17 cellular contexts compared by ENCODE assay signal in the genomic region with DNA sequence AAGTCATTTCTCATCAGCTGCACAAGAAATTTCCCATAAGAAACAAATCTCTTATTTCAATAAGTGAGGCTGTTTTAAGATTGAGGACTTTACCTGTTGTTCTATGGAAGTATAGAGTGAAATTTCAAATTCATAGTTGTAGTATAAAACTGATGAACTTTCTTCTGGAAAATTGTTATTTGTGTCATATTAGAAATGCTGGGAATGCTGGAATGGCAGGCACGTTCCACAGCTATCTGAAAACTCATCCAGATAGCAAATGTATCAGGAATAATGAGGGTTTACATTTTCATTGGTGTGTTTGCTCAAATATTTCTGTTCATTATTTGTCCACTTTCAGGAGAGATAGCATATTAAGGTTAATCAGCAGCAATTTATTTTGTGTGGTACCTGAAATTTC. TPM values are rescaled to one million over a fixed set of nuclear protein-coding genes. Genes with fewer than 3 reads are reported as not detected.
DNase-seq lines count a peak whose midpoint lies in the region; ATAC-seq, FAIRE-seq and TF ChIP-seq lines count a peak whose summit lies in the region.
"Had no signal": no experiment of that assay in that cellular context is flagged by ENCODE, and none has a peak within 500 bp of the region (broad histone marks: within the 10 kb centered on the region; RNA-seq: fewer than 3 reads in every experiment).

No MANE protein-coding gene starts in this region.

- TF ChIP-seq POLR2A in K562 (conservative IDR thresholded peaks at IDR 0.05) (no peak), gastrocnemius medialis (IDR thresholded peaks at IDR 0.05) (no peak)

- no peak for TF ChIP-seq EP300 in K562 (IDR thresholded peaks at IDR 0.05; ENCODE audit: low read length)

- 48 to 69% methylated on average over 1 of the region's 1 CpG for WGBS in heart right ventricle, 2 donors
- WGBS in K562 (ENCODE audit: insufficient coverage, low coverage, missing lambda C conversion rate) = 65% methylated on average over 1 of the region's 1 CpG

- no peaks in the 10 kb centered on the region for H3K9me1 ChIP-seq in K562 (ENCODE audit: control insufficient read depth, insufficient read depth, low read length)

- no peaks in the 10 kb centered on the region for H4K20me1 ChIP-seq in K562 (replicated peaks; ENCODE audit: control insufficient read depth, insufficient read depth, low read length)
- H4K20me1 ChIP-seq: BLaER1 treated with 17β-estradiol and CSF1 and Interleukin-3, amounts not matched to agents 10 nM and 100 nM had no signal

- no peaks in the 10 kb centered on the region for H3K9me3 ChIP-seq in heart right ventricle
- H3K9me3 ChIP-seq in K562 (replicated peaks; ENCODE audit: control insufficient read depth, insufficient read depth, low read depth, low read length) = no peaks in the 10 kb centered on the region
- H3K9me3 ChIP-seq in gastrocnemius medialis = no peaks in the 10 kb centered on the region

- H3K9ac ChIP-seq in K562 (ENCODE audit: insufficient read depth in 1 of 2, low read depth in 2 of 2, low read length in 2 of 2) = no peak overlapping the region
- H3K9ac ChIP-seq: BLaER1 treated with 17β-estradiol and CSF1 and Interleukin-3, amounts not matched to agents 10 nM and 100 nM; GM23248 had no signal

- H3K27ac ChIP-seq in heart right ventricle = peak overlapping the region in 6 of 10 donors; percentile 2 to 80 (median 68)
- peak overlapping the region; percentile 11; the same call in 1 of the 3 replicates for H3K27ac ChIP-seq in K562 (ENCODE audit: extremely low read depth, low read depth, low read length)
- peak overlapping the region; percentile 19 to 91 (median 68) for H3K27ac ChIP-seq in gastrocnemius medialis
- H3K27ac ChIP-seq: BLaER1 treated with 17β-estradiol and CSF1 and Interleukin-3, amounts not matched to agents 10 nM and 100 nM; GM23248 had no signal

- FAIRE-seq in K562 (lab: Jason Lieb, UNC) = no peak
- FAIRE-seq: GM18507 had no signal

- CTCF ChIA-PET in K562 (lab: Yijun Ruan, JAX; ENCODE audit: low intra/inter-chr PET ratio) = no interaction called here

- TF ChIP-seq RAD21 in K562 (CRISPR knock-in tag; conservative IDR thresholded peaks at IDR 0.05 in 1 of 2, IDR thresholded peaks at IDR 0.05 in 1 of 2) = no peak

- TF ChIP-seq CTCF in heart right ventricle (IDR thresholded peaks at IDR 0.05) (no peak), K562 (IDR thresholded peaks at IDR 0.05 in 2 of 3, conservative IDR thresholded peaks at IDR 0.05 in 1 of 3; ENCODE audit: insufficient read depth in 2 of 3, low read depth in 1 of 3, low read length in 3 of 3) (no peak), gastrocnemius medialis (IDR thresholded peaks at IDR 0.05 in 4 of 5, conservative IDR thresholded peaks at IDR 0.05 in 1 of 5) (no peak)

- peaks cover 98% of the 10 kb centered on the region for H3K79me2 ChIP-seq in K562 (ENCODE audit: control insufficient read depth, insufficient read depth, low read length)

- DNase-seq in heart right ventricle (no peak), Right ventricle myocardium inferior (ENCODE audit: missing footprints) (no peak), K562 (ENCODE audit: extremely low read depth in 1 of 4, low spot score in 3 of 4) (no peak), gastrocnemius medialis (no peak), dedifferentiated amniotic fluid mesenchymal stem cell (ENCODE audit: extremely low spot score) (no peak), ureter (ENCODE audit: low spot score) (no peak), germinal center (ENCODE audit: low spot score) (no peak)
- DNase-seq: 8988T; ACHN; Calu3; CD4-positive, alpha-beta T cell; DMS79; GM23248; H7 had no signal

- H3K36me3 ChIP-seq in heart right ventricle (no peaks in the 10 kb centered on the region), K562 (ENCODE audit: control insufficient read depth, insufficient read depth, low read length) (peaks cover 85% of the 10 kb centered on the region), gastrocnemius medialis (peaks cover 0 to 5% of the 10 kb centered on the region in 2 donors)
- H3K36me3 ChIP-seq: BLaER1 treated with 17β-estradiol and CSF1 and Interleukin-3, amounts not matched to agents 10 nM and 100 nM had no signal

- no peaks in the 10 kb centered on the region for H3K27me3 ChIP-seq in heart right ventricle
- H3K27me3 ChIP-seq in K562 (ENCODE audit: control insufficient read depth in 2 of 2, insufficient read depth in 2 of 2, low read length in 2 of 2) = no peaks in the 10 kb centered on the region
- H3K27me3 ChIP-seq in gastrocnemius medialis = no peaks in the 10 kb centered on the region
- H3K27me3 ChIP-seq: BLaER1 treated with 17β-estradiol and CSF1 and Interleukin-3, amounts not matched to agents 10 nM and 100 nM had no signal

- no peak overlapping the region for H2AFZ ChIP-seq in K562 (ENCODE audit: low read depth, low read length)

- no peak for ATAC-seq in heart right ventricle
- ATAC-seq in Right ventricle myocardium inferior = no peak
- no peak for ATAC-seq in K562
- ATAC-seq in gastrocnemius medialis = no peak
- ATAC-seq: GM12878 had no signal

- no peak overlapping the region for H3K4me3 ChIP-seq in heart right ventricle
- no peak overlapping the region for H3K4me3 ChIP-seq in K562
- H3K4me3 ChIP-seq in gastrocnemius medialis = no peak overlapping the region
- H3K4me3 ChIP-seq: BLaER1 treated with 17β-estradiol and CSF1 and Interleukin-3, amounts not matched to agents 10 nM and 100 nM; GM12878; GM23248 had no signal

- in situ Hi-C loops in K562 (cut with MboI) (no loop called here), gastrocnemius medialis (cut with MboI; ENCODE audit: low sequenced_read_pairs in 4 of 4) (no loop called here)

- peaks cover 0 to 60% (median 42%) of the 10 kb centered on the region in 9 donors for H3K4me1 ChIP-seq in heart right ventricle
- peaks cover 3 to 55% of the 10 kb centered on the region in 2 experiments; a peak in 4 of 5 replicates for H3K4me1 ChIP-seq in K562 (replicated peaks in 1 of 2; ENCODE audit: control insufficient read depth in 2 of 2, insufficient read depth in 2 of 2, low read length in 2 of 2)
- H3K4me1 ChIP-seq in gastrocnemius medialis = peaks cover 33 to 53% of the 10 kb centered on the region in 2 donors

- BruUV-seq in K562 (replicated peaks; lab: Mats Ljungman, UMichigan) = no TSS peak

- intact Hi-C loops in heart right ventricle (cut with DNase I) (no loop called here), Right ventricle myocardium inferior (cut with DNase I) (loop anchor here (5.0 kb wide), 1 partner anchor 33 kb away; no protein-coding TSS in a partner anchor), K562 (cut with micrococcal nuclease) (no loop called here), gastrocnemius medialis (cut with DNase I; ENCODE audit: low total_unique reads) (no loop called here)

- peak overlapping the region; percentile 1; the same call in 1 of the 2 replicates for H3K4me2 ChIP-seq in K562 (ENCODE audit: insufficient read depth, low read length)
- H3K4me2 ChIP-seq: BLaER1 treated with 17β-estradiol and CSF1 and Interleukin-3, amounts not matched to agents 10 nM and 100 nM had no signal

- POLR2A ChIA-PET in K562 (lab: Yijun Ruan, JAX) = interaction anchor here (1.6 to 3.1 kb wide), 4 partner anchors 9 to 39 kb away, joined by 4 to 21 read pairs (median 7); no protein-coding TSS in a partner anchor

TF ChIP-seq in K562, 482 proteins besides CTCF, POLR2A, EP300 and RAD21:
- no peak for TF ChIP-seq NEUROD1 (IDR thresholded peaks at IDR 0.05; ENCODE audit: borderline replicate concordance, low read depth, low read length, partially characterized antibody)
TF ChIP-seq in K562: peak in this region for 0.

RNA-seq across cellular contexts. Expression of gene CPED1, which starts 40.8 kb away (rescaled TPM):
- total RNA-seq in heart right ventricle = 10 to 100 TPM; 16.3 to 56.5 (median 40.9) TPM
- 1 to 10 TPM; 3.9 to 4.0 TPM for polyA plus RNA-seq in heart right ventricle
- 27.5 TPM for total RNA-seq in Right ventricle myocardium inferior
- total RNA-seq in K562 (2011; cell fraction: chromatin; rRNA removed; ENCODE audit: low replicate concordance) = 894 and 1,629 TPM in 2 replicates
- 336 and 368 TPM in 2 replicates for total RNA-seq in K562 (2011; cell fraction: nucleolus; rRNA removed)
- 603 and 625 TPM in 2 replicates for total RNA-seq in K562 (2011; cell fraction: nucleoplasm; rRNA removed)
- total RNA-seq in K562 (2014; rRNA removed) = 228 and 247 TPM in 2 replicates
- total RNA-seq in K562 (2014; rRNA removed; fragmentation: Illumina TruSeq; extraction: Trizol) = 393 and 413 TPM in 2 replicates
- total RNA-seq in K562 (2015; rRNA removed; fragmentation: Illumina TruSeq; extraction: Trizol) = 254 and 267 TPM in 2 replicates
- total RNA-seq in K562 (2021) = 290 and 301 TPM in 2 replicates
- 205 and 316 TPM in 2 replicates for polyA plus RNA-seq in K562 (2011; rRNA removed)
- polyA plus RNA-seq in K562 (2011; cell fraction: cytosol; rRNA removed) = 91.5 and 147 TPM in 2 replicates
- 211 and 239 TPM in 2 replicates for polyA plus RNA-seq in K562 (2011; cell fraction: nucleus; rRNA removed)
- 152 and 202 TPM in 2 replicates for polyA plus RNA-seq in K562 (2012)
- polyA plus RNA-seq in K562 (2014; fragmentation: Illumina TruSeq; extraction: Trizol) = 288 and 329 TPM in 2 replicates
- 100 to 1,000 TPM; 221 to 292 TPM for polyA plus RNA-seq in K562 (2014; fragmentation: Nextera tagmentation; extraction: Ambion mirVana)
- 195 and 210 TPM in 2 replicates for polyA plus RNA-seq in K562 (2014; rRNA removed)
- polyA minus RNA-seq in K562 (2011; rRNA and poly(A)+ RNA removed) = 717 and 810 TPM in 2 replicates
- 96.8 and 138 TPM in 2 replicates for polyA minus RNA-seq in K562 (2011; cell fraction: cytosol; rRNA and poly(A)+ RNA removed)
- polyA minus RNA-seq in K562 (2011; cell fraction: nucleus; rRNA and poly(A)+ RNA removed) = 704 and 866 TPM in 2 replicates
- total RNA-seq in gastrocnemius medialis = 10 to 100 TPM in 3 of 4 donors, 1 to 10 TPM in 1; 4.8 to 35.5 (median 34.1) TPM
- total RNA-seq in ureter = 61.4 TPM
- total RNA-seq: H7 had no signal

Comparison
In these comparisons a context has a peak if more than half of its experiments do, and no peak if none do; other contexts are left out.
1. H3K27ac ChIP-seq: peak in every context shown above with its lines; median percentile 68 in gastrocnemius medialis; 68 in heart right ventricle; 11 in K562.